In the genomic region with DNA sequence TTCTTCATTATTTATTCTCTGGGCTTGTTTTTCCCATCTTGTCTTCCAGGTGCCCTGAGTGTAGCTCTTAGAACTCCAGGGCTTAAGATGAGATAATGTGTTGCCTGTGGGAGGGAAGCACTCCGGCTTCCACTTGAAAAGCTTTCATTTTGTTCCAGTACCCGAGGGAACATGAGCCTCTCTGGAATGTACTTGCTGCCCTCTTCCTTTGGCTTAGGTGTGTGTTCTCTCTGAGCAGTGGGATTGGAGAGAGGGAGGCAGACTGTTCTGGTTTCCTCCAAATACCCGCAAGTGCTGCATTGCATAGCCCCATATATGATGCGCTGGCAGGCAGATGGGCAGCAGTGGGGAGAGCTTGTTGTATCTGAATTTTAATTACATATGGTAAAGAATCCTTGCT, we compare ENCODE assay signal across 16 cellular contexts. TPM values are rescaled to one million over a fixed set of nuclear protein-coding genes. Genes with fewer than 3 reads are reported as not detected.
DNase-seq lines count a peak whose midpoint lies in the region; ATAC-seq and TF ChIP-seq lines count a peak whose summit lies in the region.
"Had no signal": no experiment of that assay in that cellular context is flagged by ENCODE, and none has a peak within 500 bp of the region (broad histone marks: within the 10 kb centered on the region; RNA-seq: fewer than 3 reads in every experiment).

No MANE protein-coding gene starts in this region.

- H3K9me3 ChIP-seq in breast epithelium (no peaks in the 10 kb centered on the region), lower lobe of right lung (no peaks in the 10 kb centered on the region), upper lobe of right lung (no peaks in the 10 kb centered on the region), vagina (no peaks in the 10 kb centered on the region)
- H3K9me3 ChIP-seq: SJCRH30 had no signal

- peak overlapping the region; percentile 45 for H3K4me3 Mint-ChIP-seq in MCF 10A (ENCODE audit: unreplicated experiment)
- peak overlapping the region in 1 of 5 experiments; percentile 70 for H3K4me3 Mint-ChIP-seq in brain
- H3K4me3 Mint-ChIP-seq: stimulated activated naive B cell treated with anti-CD40 and anti-IgM and Interleukin-4, amounts not matched to agents 10 μg/mL and 1 μg/mL and 100 μg/mL, for 72 hours had no signal

- POLR2A ChIA-PET in MCF 10A (lab: Yijun Ruan, JAX), result interaction anchor here (1.0 to 4.0 kb wide), 8 partner anchors 10 to 50 kb away, joined by 3 to 38 read pairs (median 4); partner anchors contain the start of gene ARAP2

- no TSS peak for BruUV-seq in MCF 10A (replicated peaks; lab: Mats Ljungman, UMichigan)

- ATAC-seq in lower lobe of right lung (peak; percentile 90 to 95), upper lobe of right lung (peak; percentile 97), HG03159 (IDR thresholded peaks at IDR 0.05; ENCODE audit: unreplicated experiment) (no peak)
- ATAC-seq: stimulated activated naive B cell treated with anti-CD40 and anti-IgM and Interleukin-4, amounts not matched to agents 10 μg/mL and 1 μg/mL and 100 μg/mL, for 72 hours had no signal

- H3K36me3 Mint-ChIP-seq in MCF 10A (ENCODE audit: insufficient read depth, unreplicated experiment) (no peaks in the 10 kb centered on the region), brain (no peaks in the 10 kb centered on the region)

- CTCF ChIA-PET in MCF 10A (lab: Yijun Ruan, JAX), result interaction anchor here (0.8 to 2.6 kb wide), 7 partner anchors 12 to 132 kb away, joined by 3 to 18 read pairs (median 5); partner anchors contain the start of gene ARAP2

- H3K27ac ChIP-seq in breast epithelium (no peak overlapping the region), lower lobe of right lung (no peak overlapping the region), upper lobe of right lung (no peak overlapping the region), vagina (no peak overlapping the region)
- H3K27ac ChIP-seq: SJCRH30 had no signal

- H3K36me3 ChIP-seq in breast epithelium (no peaks in the 10 kb centered on the region), lower lobe of right lung (no peaks in the 10 kb centered on the region), upper lobe of right lung (no peaks in the 10 kb centered on the region), vagina (no peaks in the 10 kb centered on the region)
- H3K36me3 ChIP-seq: SJCRH30 had no signal

- TF ChIP-seq POLR2A in breast epithelium (IDR thresholded peaks at IDR 0.05), result no peak
- TF ChIP-seq POLR2A in vagina (IDR thresholded peaks at IDR 0.05), result no peak

- H3K4me3 ChIP-seq in breast epithelium, result no peak overlapping the region
- no peak overlapping the region for H3K4me3 ChIP-seq in lower lobe of right lung
- no peak overlapping the region for H3K4me3 ChIP-seq in upper lobe of right lung
- no peak overlapping the region for H3K4me3 ChIP-seq in vagina
- H3K4me3 ChIP-seq: SJCRH30 had no signal

- H3K27me3 ChIP-seq in breast epithelium (no peaks in the 10 kb centered on the region), lower lobe of right lung (ENCODE audit: low read depth) (no peaks in the 10 kb centered on the region), upper lobe of right lung (no peaks in the 10 kb centered on the region), vagina (no peaks in the 10 kb centered on the region)

- H3K9me3 Mint-ChIP-seq in MCF 10A (ENCODE audit: unreplicated experiment) (no peaks in the 10 kb centered on the region), brain (no peaks in the 10 kb centered on the region)
- H3K9me3 Mint-ChIP-seq: stimulated activated naive B cell treated with anti-CD40 and anti-IgM and Interleukin-4, amounts not matched to agents 10 μg/mL and 1 μg/mL and 100 μg/mL, for 72 hours had no signal

- DNase-seq in MCF 10A (ENCODE audit: unreplicated experiment), result peak; percentile 32
- DNase-seq in breast epithelium (ENCODE audit: low spot score in 2 of 2), result no peak
- DNase-seq in lower lobe of right lung, result no peak
- DNase-seq in upper lobe of right lung, result no peak
- no peak for DNase-seq in vagina (ENCODE audit: extremely low spot score in 2 of 2)
- no peak for DNase-seq in activated naive CD4-positive, alpha-beta T cell treated with anti-CD3 and anti-CD28 coated beads, Interleukin-2, amount 50 U/mL, for 16 hours
- DNase-seq: activated CD4-positive, alpha-beta T cell treated with anti-CD3 and anti-CD28 coated beads for 48 hours; effector CD4-positive, alpha-beta T cell; GF-D8; Karpas-422; NCI-H510A; SJCRH30; stimulated activated naive B cell treated with anti-CD40 and anti-IgM and Interleukin-4, amounts not matched to agents 10 μg/mL and 1 μg/mL and 100 μg/mL, for 72 hours had no signal

- peak overlapping the region; percentile 54 for H3K27ac Mint-ChIP-seq in MCF 10A (ENCODE audit: low read depth, unreplicated experiment)
- peak overlapping the region in 3 of 5 experiments; percentile 21 to 87 (median 25) for H3K27ac Mint-ChIP-seq in brain
- H3K27ac Mint-ChIP-seq: stimulated activated naive B cell treated with anti-CD40 and anti-IgM and Interleukin-4, amounts not matched to agents 10 μg/mL and 1 μg/mL and 100 μg/mL, for 72 hours had no signal

- H3K4me1 ChIP-seq in breast epithelium (no peaks in the 10 kb centered on the region), lower lobe of right lung (peaks cover 5% of the 10 kb centered on the region), upper lobe of right lung (no peaks in the 10 kb centered on the region), vagina (peaks cover 7% of the 10 kb centered on the region)
- H3K4me1 ChIP-seq: SJCRH30 had no signal

- H3K27me3 Mint-ChIP-seq in MCF 10A (ENCODE audit: insufficient read depth, unreplicated experiment), result no peaks in the 10 kb centered on the region
- H3K27me3 Mint-ChIP-seq in brain, result no peaks in the 10 kb centered on the region
- H3K27me3 Mint-ChIP-seq: stimulated activated naive B cell treated with anti-CD40 and anti-IgM and Interleukin-4, amounts not matched to agents 10 μg/mL and 1 μg/mL and 100 μg/mL, for 72 hours had no signal

- H3K4me1 Mint-ChIP-seq in MCF 10A (ENCODE audit: insufficient read depth, unreplicated experiment) (peaks cover 36% of the 10 kb centered on the region), brain (peaks cover 59% of the 10 kb centered on the region)

- intact Hi-C loops in MCF 10A (cut with micrococcal nuclease), result no loop called here
- intact Hi-C loops in breast epithelium (cut with DNase I; ENCODE audit: low total_unique reads), result no loop called here
- intact Hi-C loops in lower lobe of right lung (cut with DNase I), result no loop called here
- intact Hi-C loops in upper lobe of right lung (cut with DNase I), result no loop called here
- intact Hi-C loops in vagina (cut with DNase I), result no loop called here

- TF ChIP-seq CTCF in MCF 10A (IDR thresholded peaks at IDR 0.05; ENCODE audit: unreplicated experiment) (no peak), breast epithelium (IDR thresholded peaks at IDR 0.05) (no peak), brain (conservative IDR thresholded peaks at IDR 0.05) (no peak), lower lobe of right lung (IDR thresholded peaks at IDR 0.05) (no peak), upper lobe of right lung (IDR thresholded peaks at IDR 0.05) (no peak), vagina (IDR thresholded peaks at IDR 0.05) (no peak)

RNA-seq across cellular contexts. Expression of gene DTHD1, which starts 0.9 kb away (rescaled TPM):
- not detected in 2 replicates for total RNA-seq in MCF 10A (2022)
- under 1 TPM; 0.29 to 0.48 (median 0.33) TPM for total RNA-seq in breast epithelium
- 0.12 TPM for polyA plus RNA-seq in brain (ENCODE audit: insufficient read depth, low read depth, low replicate concordance)
- 8.0 TPM for total RNA-seq in lower lobe of right lung
- 0.55 TPM for total RNA-seq in upper lobe of right lung
- 0.49 TPM for total RNA-seq in vagina
- total RNA-seq: myocyte, SJCRH30 had no signal

RNA-seq across cellular contexts. Expression of gene ARAP2, which starts 36.2 kb away (rescaled TPM):
- total RNA-seq in MCF 10A (2022) (10.9 and 12.0 TPM in 2 replicates), breast epithelium (10 to 100 TPM; 21.3 to 71.4 (median 23.2) TPM), lower lobe of right lung (74.5 TPM), upper lobe of right lung (57.2 TPM), vagina (52.8 TPM)
- 2.2 TPM for polyA plus RNA-seq in brain (ENCODE audit: insufficient read depth, low read depth, low replicate concordance)
- total RNA-seq: myocyte had no signal
